In genomic region chr12:107014050-107014449, GRCh38 we compare ENCODE assay signal across 12 cellular contexts. TPM values are rescaled to one million over a fixed set of nuclear protein-coding genes. Genes with fewer than 3 reads are reported as not detected.
A peak's percentile ranks its signal among the peaks of the same experiment; 100 is the strongest.
DNase-seq lines count a peak whose midpoint lies in the region; ATAC-seq, FAIRE-seq and TF ChIP-seq lines count a peak whose summit lies in the region.
"Had no signal": no experiment of that assay in that cellular context is flagged by ENCODE, and none has a peak within 500 bp of the region (broad histone marks: within the 10 kb centered on the region; RNA-seq: fewer than 3 reads in every experiment).

No MANE protein-coding gene starts in this region.

- 89% methylated on average over 3 of the region's 3 CpGs for WGBS in A549 (ENCODE audit: missing lambda C conversion rate)
- 97 to 100% methylated on average over 3 of the region's 3 CpGs for WGBS in GM23248 (ENCODE audit: low coverage in 1 of 2, low lambda C conversion rate in 2 of 2, missing lambda C conversion rate in 2 of 2), 2 experiments

- no peak overlapping the region for H3K9ac ChIP-seq in GM23248

- peaks cover 2 to 6% of the 10 kb centered on the region in 2 donors for H3K4me1 Mint-ChIP-seq in immature natural killer cell
- H3K4me1 Mint-ChIP-seq: CD14-positive monocyte had no signal

- no peaks in the 10 kb centered on the region for H3F3A ChIP-seq in GM23248 (ENCODE audit: insufficient read depth)

- POLR2A ChIA-PET in A549 (lab: Yijun Ruan, JAX), result no interaction called here
- POLR2A ChIA-PET in RWPE1 (lab: Yijun Ruan, JAX; ENCODE audit: low non-redundant PET), result no interaction called here

- H3K27me3 Mint-ChIP-seq in immature natural killer cell (ENCODE audit: low read depth in 3 of 3), result peaks cover 0 to 4% (median 0%) of the 10 kb centered on the region in 3 donors

- no peak overlapping the region for H3K4me3 ChIP-seq in A549
- no peak overlapping the region for H3K4me3 ChIP-seq in GM23248

- H3K27ac ChIP-seq in A549 (no peak overlapping the region), GM23248 (no peak overlapping the region), RWPE1 (no peak overlapping the region)

- CTCF ChIA-PET in A549 (lab: Yijun Ruan, JAX), result interaction anchor here (0.7 to 2.4 kb wide), 9 partner anchors 14 to 648 kb away, joined by 3 to 8 read pairs (median 3); no protein-coding TSS in a partner anchor
- CTCF ChIA-PET in RWPE1 (lab: Yijun Ruan, JAX), result interaction anchor here (0.6 to 1.5 kb wide), 8 partner anchors 13 to 1225 kb away, joined by 3 to 9 read pairs (median 4); no protein-coding TSS in a partner anchor

- H4K20me1 ChIP-seq in GM23248 (ENCODE audit: insufficient read depth), result no peaks in the 10 kb centered on the region

- no peak overlapping the region for H2AFZ ChIP-seq in GM23248

- H3K36me3 ChIP-seq in GM23248 (ENCODE audit: low read depth), result no peaks in the 10 kb centered on the region

- in situ Hi-C loops in GM23248 (cut with MboI), result no loop called here

- no peaks in the 10 kb centered on the region for H3K9me3 Mint-ChIP-seq in immature natural killer cell

- no peak overlapping the region for H3K4me3 Mint-ChIP-seq in immature natural killer cell
- H3K4me3 Mint-ChIP-seq: CD14-positive monocyte had no signal

- peak; percentile 94 to 95 for ATAC-seq in A549

- no peaks in the 10 kb centered on the region for H3K4me1 ChIP-seq in A549
- H3K4me1 ChIP-seq in GM23248 (ENCODE audit: insufficient read depth), result no peaks in the 10 kb centered on the region

- TF ChIP-seq RAD21 in A549 (conservative IDR thresholded peaks at IDR 0.05 in 1 of 2, IDR thresholded peaks at IDR 0.05 in 1 of 2), result peak in 1 of 2 experiments; percentile 33; a peak in 2 of 5 replicates

- no peaks in the 10 kb centered on the region for H3K27me3 ChIP-seq in GM23248 (replicated peaks; ENCODE audit: insufficient read depth)

- H3K79me2 ChIP-seq in GM23248 (ENCODE audit: insufficient read depth), result no peaks in the 10 kb centered on the region

- no peak overlapping the region for H3K4me2 ChIP-seq in A549
- H3K4me2 ChIP-seq in GM23248 (ENCODE audit: unreplicated experiment), result no peak overlapping the region

- TF ChIP-seq CTCF in A549 (IDR thresholded peaks at IDR 0.05), result peak; percentile 18; the same call in 1 of the 3 replicates
- no peak for TF ChIP-seq CTCF in RWPE1 (conservative IDR thresholded peaks at IDR 0.05; ENCODE audit: low read depth)

- DNase-seq in A549 (ENCODE audit: low read depth in 1 of 2, low spot score in 1 of 2) (peak; percentile 15 to 61), GM23248 (peak; percentile 3), RWPE1 (ENCODE audit: low spot score) (peak; percentile 80), immature natural killer cell (peak; percentile 14 to 38 (median 23)), UCSD-AML1 (lab: John Stamatoyannopoulos, UW; ENCODE audit: unreplicated experiment) (no peak), frontal cortex (ENCODE audit: low spot score in 2 of 2) (no peak), germinal center (ENCODE audit: low spot score) (no peak)
- no peak for DNase-seq in activated CD4-positive, alpha-beta T cell treated with anti-CD3 and anti-CD28 coated beads for 48 hours
- DNase-seq: activated naive CD4-positive, alpha-beta T cell; NCI-H1694 treated with DMSO at 0.1 percent for 48 hours; stimulated activated CD4-positive, alpha-beta T cell treated with anti-CD3 and anti-CD28 coated beads, Interleukin-4, amount 100 ng/mL, for 4 hours had no signal

- H3K27ac Mint-ChIP-seq in immature natural killer cell, result peak overlapping the region in 2 of 6 donors; percentile 40 to 67
- H3K27ac Mint-ChIP-seq: CD14-positive monocyte had no signal

- no peak for FAIRE-seq in A549 (lab: Jason Lieb, UNC)
- no peak for FAIRE-seq in frontal cortex (lab: Jason Lieb, UNC)

- TF ChIP-seq EP300 in A549 (IDR thresholded peaks at IDR 0.05), result no peak

- H3K9me2 ChIP-seq in GM23248 (ENCODE audit: insufficient read depth), result no peaks in the 10 kb centered on the region

- TF ChIP-seq POLR2A in A549 (IDR thresholded peaks at IDR 0.05; ENCODE audit: low read length), result no peak

- peaks cover 7 to 19% (median 14%) of the 10 kb centered on the region in 3 donors for H3K36me3 Mint-ChIP-seq in immature natural killer cell

- no peaks in the 10 kb centered on the region for H3K9me3 ChIP-seq in A549
- no peaks in the 10 kb centered on the region for H3K9me3 ChIP-seq in GM23248 (ENCODE audit: low read depth)

TF ChIP-seq in A549, 52 proteins besides CTCF, POLR2A, EP300 and RAD21:
- TF ChIP-seq SMC3 (IDR thresholded peaks at IDR 0.05), result 0 out of 3 replicates have a peak, but pooled peaks have one; percentile 17
- no peak for TF ChIP-seq KDM1A (IDR thresholded peaks at IDR 0.05; ENCODE audit: low read depth)

RNA-seq across cellular contexts. Expression of gene MTERF2, which starts 27.1 kb away (rescaled TPM):
- polyA plus RNA-seq in A549 (2011; rRNA removed) (10.6 and 13.9 TPM in 2 replicates), A549 (2017; fragmentation: RNase III; extraction: RNeasy Plus Mini Kit Qiagen cat#74134 plus additional on column Dnase treatment) (11.7 to 14.5 TPM (median 12.2 TPM) in 3 replicates), GM23248 (2016; fragmentation: Nextera tagmentation; extraction: Ambion mirVana) (6.4 and 7.7 TPM in 2 replicates), immature natural killer cell (10 to 100 TPM in 1 of 3 donors, 1 to 10 TPM in 2; 7.7 to 10.6 (median 9.7) TPM)
- 4.6 and 5.5 TPM in 2 replicates for polyA plus RNA-seq in A549 (2012; cell fraction: cytosol; rRNA removed)
- 4.0 and 6.6 TPM in 2 replicates for polyA plus RNA-seq in A549 (2012; cell fraction: nucleus; rRNA removed)
- polyA minus RNA-seq in A549 (2011; rRNA and poly(A)+ RNA removed), result 3.8 and 4.6 TPM in 2 replicates
- total RNA-seq in GM23248 (2014; rRNA removed; shearing (Covaris generic)), result 4.6 and 6.4 TPM in 2 replicates
- 18.3 TPM for total RNA-seq in frontal cortex

RNA-seq across cellular contexts. Expression of gene TMEM263, which starts 58.3 kb away (rescaled TPM):
- 35.9 and 45.6 TPM in 2 replicates for polyA plus RNA-seq in A549 (2011; rRNA removed)
- 7.7 and 10.6 TPM in 2 replicates for polyA plus RNA-seq in A549 (2012; cell fraction: cytosol; rRNA removed)
- polyA plus RNA-seq in A549 (2012; cell fraction: nucleus; rRNA removed), result 5.6 and 5.9 TPM in 2 replicates
- polyA plus RNA-seq in A549 (2017; fragmentation: RNase III; extraction: RNeasy Plus Mini Kit Qiagen cat#74134 plus additional on column Dnase treatment), result 31.9 to 33.7 TPM (median 33.4 TPM) in 3 replicates
- polyA minus RNA-seq in A549 (2011; rRNA and poly(A)+ RNA removed), result 25.8 and 31.7 TPM in 2 replicates
- total RNA-seq in GM23248 (2014; rRNA removed; shearing (Covaris generic)), result 132 and 147 TPM in 2 replicates
- polyA plus RNA-seq in GM23248 (2016; fragmentation: Nextera tagmentation; extraction: Ambion mirVana), result 136 and 139 TPM in 2 replicates
- 10 to 100 TPM; 30.2 to 33.5 (median 31.0) TPM for polyA plus RNA-seq in immature natural killer cell
- 36.3 TPM for total RNA-seq in frontal cortex

Comparison
In these comparisons a context has a peak if more than half of its experiments do, and no peak if none do; other contexts are left out.
1. DNase-seq: peak in A549 (2 of 2), GM23248 (single experiment), RWPE1 (single experiment) and immature natural killer cell (3 of 3); none in UCSD-AML1 (single experiment), frontal cortex (0 of 2), germinal center (single experiment) and activated CD4-positive, alpha-beta T cell treated with anti-CD3 and anti-CD28 coated beads for 48 hours (single experiment).